16 cellular contexts compared by ENCODE assay signal in the genomic region with DNA sequence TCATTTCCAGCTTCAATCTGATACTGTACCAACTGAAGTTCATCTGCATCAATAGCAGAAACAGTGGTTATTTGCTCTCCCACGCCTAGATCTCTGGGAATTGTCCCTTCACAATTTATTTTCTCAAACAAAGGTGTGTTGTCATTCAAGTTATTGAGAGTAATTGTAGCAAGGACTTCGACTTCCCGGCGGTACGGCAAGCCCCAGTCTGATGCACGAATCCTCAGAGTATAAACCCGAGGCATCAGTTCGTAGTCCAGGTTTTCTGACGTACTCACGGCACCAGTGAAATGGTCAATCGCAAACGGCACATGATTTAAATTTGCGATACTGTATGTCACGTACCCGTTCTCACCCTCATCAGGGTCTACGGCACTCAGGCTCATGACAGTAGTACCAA. TPM values are rescaled to one million over a fixed set of nuclear protein-coding genes. Genes with fewer than 3 reads are reported as not detected.
DNase-seq lines count a peak whose midpoint lies in the region; ATAC-seq, FAIRE-seq and TF ChIP-seq lines count a peak whose summit lies in the region.
"Had no signal": no experiment of that assay in that cellular context is flagged by ENCODE, and none has a peak within 500 bp of the region (broad histone marks: within the 10 kb centered on the region; RNA-seq: fewer than 3 reads in every experiment).

No MANE protein-coding gene starts in this region.

- CTCF ChIA-PET in endothelial cell of umbilical vein (lab: Charles Lee), result no interaction called here

- H2AFZ ChIP-seq in endothelial cell of umbilical vein (ENCODE audit: low read depth, low read length), result no peak overlapping the region

- dilution Hi-C loops in endothelial cell of umbilical vein (cut with MboI; ENCODE audit: extremely low pct_ligation_motif_present, low sequenced_read_pairs), result no loop called here

- 88 to 90% methylated on average over 16 of the region's 16 CpGs for WGBS in heart right ventricle, 2 donors

- FAIRE-seq in endothelial cell of umbilical vein (lab: Jason Lieb, UNC) (peak; percentile 44), urothelium cell line (lab: Jason Lieb, UNC) (no peak), kidney (lab: Jason Lieb, UNC) (no peak)
- FAIRE-seq: A549, H1 had no signal

- H3K4me3 ChIP-seq in left ventricle myocardium inferior, result no peak overlapping the region
- no peak overlapping the region for H3K4me3 ChIP-seq in heart right ventricle
- H3K4me3 ChIP-seq in endothelial cell of umbilical vein (replicated peaks in 1 of 3; ENCODE audit: insufficient read depth in 1 of 3, low read depth in 1 of 3, low read length in 3 of 3), result no peak overlapping the region
- H3K4me3 ChIP-seq in mucosa of descending colon, result no peak overlapping the region
- no peak overlapping the region for H3K4me3 ChIP-seq in kidney (ENCODE audit: low read length in 2 of 2)
- H3K4me3 ChIP-seq: A549, BLaER1 had no signal

- TF ChIP-seq CTCF in left ventricle myocardium inferior (IDR thresholded peaks at IDR 0.05; ENCODE audit: borderline replicate concordance) (no peak), heart right ventricle (IDR thresholded peaks at IDR 0.05) (no peak), endothelial cell of umbilical vein (IDR thresholded peaks at IDR 0.05; ENCODE audit: extremely low read depth in 1 of 2, insufficient read depth in 1 of 2, low read depth in 1 of 2, low read length in 2 of 2) (no peak), mucosa of descending colon (IDR thresholded peaks at IDR 0.05) (no peak), kidney (IDR thresholded peaks at IDR 0.05; ENCODE audit: borderline replicate concordance, extremely low read depth, insufficient read depth) (no peak)

- no peaks in the 10 kb centered on the region for H3K9me3 ChIP-seq in left ventricle myocardium inferior (replicated peaks)
- no peaks in the 10 kb centered on the region for H3K9me3 ChIP-seq in heart right ventricle
- H3K9me3 ChIP-seq in endothelial cell of umbilical vein (replicated peaks; ENCODE audit: control insufficient read depth, insufficient read depth, low read length), result no peaks in the 10 kb centered on the region
- H3K9me3 ChIP-seq in mucosa of descending colon, result no peaks in the 10 kb centered on the region
- H3K9me3 ChIP-seq in kidney (ENCODE audit: control insufficient read depth in 1 of 2, low read length in 2 of 2), result no peaks in the 10 kb centered on the region
- H3K9me3 ChIP-seq: A549 had no signal

- TF ChIP-seq POLR2A in endothelial cell of umbilical vein (IDR thresholded peaks at IDR 0.05; ENCODE audit: low read depth, low read length), result no peak

- BruUV-seq in endothelial cell of umbilical vein (replicated peaks; lab: Mats Ljungman, UMichigan), result no TSS peak

- H3K36me3 ChIP-seq in left ventricle myocardium inferior (peaks cover 24% of the 10 kb centered on the region), heart right ventricle (peaks cover 0 to 36% (median 14%) of the 10 kb centered on the region in 9 donors), endothelial cell of umbilical vein (ENCODE audit: control insufficient read depth in 2 of 2, extremely low read depth in 1 of 2, insufficient read depth in 2 of 2, low read length in 2 of 2) (no peaks in the 10 kb centered on the region), mucosa of descending colon (ENCODE audit: low read depth) (no peaks in the 10 kb centered on the region), kidney (ENCODE audit: control insufficient read depth in 1 of 2, insufficient read depth in 2 of 2, low read length in 2 of 2) (peaks cover 20 to 21% of the 10 kb centered on the region in 2 donors)

- H3K79me2 ChIP-seq in endothelial cell of umbilical vein (ENCODE audit: control insufficient read depth, insufficient read depth, low read length), result no peaks in the 10 kb centered on the region

- peak overlapping the region; percentile 59 for H3K27ac ChIP-seq in left ventricle myocardium inferior (replicated peaks)
- peak overlapping the region in 3 of 10 donors; percentile 13 to 67 (median 31) for H3K27ac ChIP-seq in heart right ventricle
- no peak overlapping the region for H3K27ac ChIP-seq in endothelial cell of umbilical vein (ENCODE audit: insufficient read depth, low read depth, low read length)
- no peak overlapping the region for H3K27ac ChIP-seq in kidney (ENCODE audit: low read depth in 2 of 2, low read length in 2 of 2)
- H3K27ac ChIP-seq: 22Rv1, A549, BLaER1 had no signal

- ATAC-seq in heart right ventricle (no peak), mucosa of descending colon (peak; percentile 86)
- ATAC-seq: A549 had no signal

- no peak overlapping the region for H3K9ac ChIP-seq in endothelial cell of umbilical vein (replicated peaks; ENCODE audit: extremely low read depth, insufficient read depth, low read length)
- no peak overlapping the region for H3K9ac ChIP-seq in kidney (ENCODE audit: low read length in 2 of 2)
- H3K9ac ChIP-seq: BLaER1 had no signal

- H3K27me3 ChIP-seq in left ventricle myocardium inferior (ENCODE audit: low read depth), result no peaks in the 10 kb centered on the region
- no peaks in the 10 kb centered on the region for H3K27me3 ChIP-seq in heart right ventricle
- no peaks in the 10 kb centered on the region for H3K27me3 ChIP-seq in endothelial cell of umbilical vein (ENCODE audit: control insufficient read depth in 2 of 2, insufficient read depth in 2 of 2, low read length in 2 of 2)
- H3K27me3 ChIP-seq: BLaER1 had no signal

- POLR2A ChIA-PET in endothelial cell of umbilical vein (lab: Charles Lee), result no interaction called here

- H3K9me1 ChIP-seq in endothelial cell of umbilical vein (replicated peaks; ENCODE audit: control insufficient read depth, extremely low read depth, insufficient read depth, low read length), result no peaks in the 10 kb centered on the region

- DNase-seq in left ventricle myocardium inferior, result no peak
- no peak for DNase-seq in heart right ventricle
- DNase-seq in endothelial cell of umbilical vein (ENCODE audit: low read depth, low spot score), result no peak
- peak; percentile 63 to 75 (median 74) for DNase-seq in mucosa of descending colon
- DNase-seq in urothelium cell line (ENCODE audit: low spot score), result no peak
- DNase-seq in NCI-H2227 treated with DMSO at 0.1 percent for 48 hours (lab: John Stamatoyannopoulos, UW), result no peak
- no peak for DNase-seq in kidney
- DNase-seq: CD4-positive, alpha-beta memory T cell; DMS79 treated with DMSO at 0.1 percent for 48 hours; GF-D8; H9 had no signal

- H3K4me1 ChIP-seq in left ventricle myocardium inferior, result peaks cover 98% of the 10 kb centered on the region
- peaks cover 0 to 88% (median 28%) of the 10 kb centered on the region in 9 donors for H3K4me1 ChIP-seq in heart right ventricle
- H3K4me1 ChIP-seq in endothelial cell of umbilical vein (ENCODE audit: control insufficient read depth, extremely low read depth, insufficient read depth, low read length), result no peaks in the 10 kb centered on the region
- H3K4me1 ChIP-seq in mucosa of descending colon (ENCODE audit: low read depth), result peaks cover 33% of the 10 kb centered on the region
- H3K4me1 ChIP-seq in kidney (ENCODE audit: control insufficient read depth in 1 of 2, insufficient read depth in 1 of 2, low read depth in 1 of 2, low read length in 2 of 2), result peaks cover 7 to 14% of the 10 kb centered on the region in 2 donors

- H3K4me2 ChIP-seq in endothelial cell of umbilical vein (ENCODE audit: insufficient read depth, low read length), result no peak overlapping the region
- H3K4me2 ChIP-seq: A549, BLaER1 had no signal

- intact Hi-C loops in left ventricle myocardium inferior (cut with micrococcal nuclease), result no loop called here
- intact Hi-C loops in heart right ventricle (cut with DNase I), result loop anchor here in 1 of 10 donors (5.0 kb wide), 1 partner anchor 36 kb away; no protein-coding TSS in a partner anchor
- intact Hi-C loops in endothelial cell of umbilical vein (cut with micrococcal nuclease), result no loop called here
- intact Hi-C loops in mucosa of descending colon (cut with DNase I, micrococcal nuclease), result loop anchor here in 1 of 2 donors (10.0 kb wide), 1 partner anchor 53 kb away; no protein-coding TSS in a partner anchor
- intact Hi-C loops in kidney (cut with DNase I), result no loop called here

- no peaks in the 10 kb centered on the region for H4K20me1 ChIP-seq in endothelial cell of umbilical vein (replicated peaks; ENCODE audit: control insufficient read depth, extremely low read depth, insufficient read depth, low read length)

TF ChIP-seq in endothelial cell of umbilical vein, 7 proteins besides CTCF, POLR2A, EP300 and RAD21:
- TF ChIP-seq GATA2 (IDR thresholded peaks at IDR 0.05; ENCODE audit: insufficient read depth, insufficient read length, low read depth, low read length), result no peak
- TF ChIP-seq EZH2 (IDR thresholded peaks at IDR 0.05; ENCODE audit: borderline replicate concordance, low read depth, low read length, severe bottlenecking), result no peak
- TF ChIP-seq MYC (IDR thresholded peaks at IDR 0.05; ENCODE audit: low read depth, low read length), result no peak
- TF ChIP-seq, protein P1, sequence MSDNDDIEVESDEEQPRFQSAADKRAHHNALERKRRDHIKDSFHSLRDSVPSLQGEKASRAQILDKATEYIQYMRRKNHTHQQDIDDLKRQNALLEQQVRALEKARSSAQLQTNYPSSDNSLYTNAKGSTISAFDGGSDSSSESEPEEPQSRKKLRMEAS (IDR thresholded peaks at IDR 0.05; ENCODE audit: insufficient read depth, insufficient read length), result no peak
- TF ChIP-seq POLR2AphosphoS5 (IDR thresholded peaks at IDR 0.05; ENCODE audit: insufficient read depth, low read depth, low read length), result no peak
- no peak for TF ChIP-seq FOS (IDR thresholded peaks at IDR 0.05; ENCODE audit: borderline replicate concordance, insufficient read depth, low read length)
- no peak for TF ChIP-seq JUN (IDR thresholded peaks at IDR 0.05; ENCODE audit: borderline replicate concordance, insufficient read depth, insufficient read length, low read depth)

RNA-seq across cellular contexts. Expression of a gene that starts 15.7 kb away (rescaled TPM):
- total RNA-seq in left ventricle myocardium inferior, result 59.1 TPM
- total RNA-seq in heart right ventricle, result 100 to 1,000 TPM in 3 of 10 donors, 10 to 100 TPM in 7; 48.5 to 131 (median 82.8) TPM
- 10 to 100 TPM; 20.4 to 43.2 TPM for polyA plus RNA-seq in heart right ventricle
- 8.6 and 9.2 TPM in 2 replicates for total RNA-seq in endothelial cell of umbilical vein
- 9.8 and 10.4 TPM in 2 replicates for polyA plus RNA-seq in endothelial cell of umbilical vein
- polyA plus RNA-seq in endothelial cell of umbilical vein (2011; cell fraction: cytosol; rRNA removed), result 8.7 and 9.1 TPM in 2 replicates
- 18.6 and 25.1 TPM in 2 replicates for polyA plus RNA-seq in endothelial cell of umbilical vein (2011; cell fraction: nucleus; rRNA removed)
- polyA plus RNA-seq in endothelial cell of umbilical vein (2012), result 6.4 and 6.9 TPM in 2 replicates
- 105 and 107 TPM in 2 replicates for polyA minus RNA-seq in endothelial cell of umbilical vein
- polyA minus RNA-seq in endothelial cell of umbilical vein (2011; cell fraction: cytosol; rRNA and poly(A)+ RNA removed), result 75.8 TPM
- polyA minus RNA-seq in endothelial cell of umbilical vein (2011; cell fraction: nucleus; rRNA and poly(A)+ RNA removed), result 55.9 and 66.5 TPM in 2 replicates
- total RNA-seq in mucosa of descending colon, result 100 to 1,000 TPM; 241 to 337 (median 259) TPM
- 254 TPM for total RNA-seq in kidney
- polyA plus RNA-seq in kidney (ENCODE audit: insufficient read depth, low read depth, low replicate concordance), result 62.2 TPM
- total RNA-seq: CD4-positive, alpha-beta memory T cell had no signal
- polyA plus RNA-seq: CD14-positive monocyte; CD4-positive, alpha-beta memory T cell had no signal

Comparison
In these comparisons a context has a peak if more than half of its experiments do, and no peak if none do; other contexts are left out.
1. DNase-seq: peak in mucosa of descending colon (3 of 3); none in left ventricle myocardium inferior (single experiment), heart right ventricle (0 of 2), endothelial cell of umbilical vein (single experiment), urothelium cell line (single experiment), NCI-H2227 treated with DMSO at 0.1 percent for 48 hours (single experiment) and kidney (single experiment).